In the genomic region with DNA sequence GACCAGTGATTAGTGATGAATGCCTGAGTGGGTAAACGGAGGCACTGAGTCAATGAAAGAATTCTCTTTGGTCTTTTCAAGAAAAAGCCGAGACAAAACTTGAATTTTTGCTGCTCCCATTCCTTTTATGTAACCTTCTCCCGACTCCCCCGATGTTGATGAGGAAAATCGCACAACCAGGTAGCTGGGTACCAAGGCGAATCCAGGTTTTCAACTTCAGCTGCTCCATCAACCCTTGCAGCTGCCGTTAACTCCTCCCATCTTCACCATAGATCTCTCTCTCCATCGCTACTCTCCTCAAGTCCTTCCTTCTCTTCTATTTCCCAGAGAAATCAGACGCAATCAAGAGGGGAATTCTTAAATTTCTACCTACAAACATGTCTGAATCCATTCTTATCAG, we compare ENCODE assay signal across 9 cellular contexts. TPM values are rescaled to one million over a fixed set of nuclear protein-coding genes. Genes with fewer than 3 reads are reported as not detected.
A peak's percentile ranks its signal among the peaks of the same experiment; 100 is the strongest.
DNase-seq lines count a peak whose midpoint lies in the region; ATAC-seq and TF ChIP-seq lines count a peak whose summit lies in the region.
"Had no signal": no experiment of that assay in that cellular context is flagged by ENCODE, and none has a peak within 500 bp of the region (broad histone marks: within the 10 kb centered on the region; RNA-seq: fewer than 3 reads in every experiment).

No MANE protein-coding gene starts in this region.

- H3F3A ChIP-seq in smooth muscle cell (ENCODE audit: low read depth) = no peaks in the 10 kb centered on the region

- peak; percentile 1 for DNase-seq in GM13977 (ENCODE audit: low spot score)
- no peak for DNase-seq in Panc1 (ENCODE audit: low read depth, low spot score)
- DNase-seq in smooth muscle cell (lab: John Stamatoyannopoulos, UW; ENCODE audit: unreplicated experiment) = no peak
- no peak for DNase-seq in NCI-H1436 (lab: John Stamatoyannopoulos, UW)

- H3K36me3 ChIP-seq in Panc1 (ENCODE audit: control insufficient read depth, insufficient read depth, low read length) (no peaks in the 10 kb centered on the region), gastroesophageal sphincter (no peaks in the 10 kb centered on the region), smooth muscle cell (ENCODE audit: low read depth) (no peaks in the 10 kb centered on the region)

- ATAC-seq in Panc1 (no peak), gastroesophageal sphincter (no peak), HG03520 (IDR thresholded peaks at IDR 0.05; ENCODE audit: unreplicated experiment) (no peak), GM18519 (IDR thresholded peaks at IDR 0.05; ENCODE audit: low FRiP score, unreplicated experiment) (no peak)

- CTCF ChIA-PET in Panc1 (lab: Charles Lee) = interaction anchor here (0.6 kb wide), 1 partner anchor 200 kb away, joined by 3 read pairs; no protein-coding TSS in a partner anchor

- H3K4me1 ChIP-seq in Panc1 (ENCODE audit: control insufficient read depth, insufficient read depth, low read length) = peaks cover 3% of the 10 kb centered on the region; the same call in 1 of the 2 replicates
- H3K4me1 ChIP-seq in gastroesophageal sphincter = peaks cover 0 to 27% (median 8%) of the 10 kb centered on the region in 3 donors
- H3K4me1 ChIP-seq in smooth muscle cell (ENCODE audit: low read depth) = peaks cover 29% of the 10 kb centered on the region

- H3K27ac ChIP-seq in Panc1 (ENCODE audit: low read length) (peak overlapping the region; percentile 57), gastroesophageal sphincter (peak overlapping the region in 3 of 4 donors; percentile 35 to 82 (median 80)), smooth muscle cell (ENCODE audit: low read depth) (peak overlapping the region; percentile 3)

- H3K79me2 ChIP-seq in smooth muscle cell (ENCODE audit: low read depth) = no peaks in the 10 kb centered on the region

- peak overlapping the region; percentile 83 for H3K9ac ChIP-seq in smooth muscle cell (ENCODE audit: low read depth)

- no peak for TF ChIP-seq POLR2A in gastroesophageal sphincter (IDR thresholded peaks at IDR 0.05)

- intact Hi-C loops in Panc1 (cut with micrococcal nuclease; ENCODE audit: unreplicated experiment) = loop anchor here (5.0 kb wide), 1 partner anchor 90 kb away; no protein-coding TSS in a partner anchor

- H3K9me3 ChIP-seq in Panc1 (ENCODE audit: control insufficient read depth, insufficient read depth, low read depth, low read length) = no peaks in the 10 kb centered on the region
- no peaks in the 10 kb centered on the region for H3K9me3 ChIP-seq in gastroesophageal sphincter
- H3K9me3 ChIP-seq in smooth muscle cell (replicated peaks; ENCODE audit: low read depth) = no peaks in the 10 kb centered on the region

- POLR2A ChIA-PET in Panc1 (lab: Charles Lee) = interaction anchor here (1.4 kb wide), 1 partner anchor 93 kb away, joined by 3 read pairs; no protein-coding TSS in a partner anchor

- peak overlapping the region; percentile 93 for H3K4me2 ChIP-seq in smooth muscle cell

- TSS peak; percentile 95 for BruUV-seq in Panc1 (replicated peaks; lab: Mats Ljungman, UMichigan)

- H3K4me3 ChIP-seq in Panc1 (ENCODE audit: low read depth in 2 of 2, low read length in 2 of 2) (peak overlapping the region; percentile 56 to 86), gastroesophageal sphincter (peak overlapping the region; percentile 41 to 58), smooth muscle cell (peak overlapping the region; percentile 60)

- no peak for TF ChIP-seq EP300 in gastroesophageal sphincter (IDR thresholded peaks at IDR 0.05)

- peak overlapping the region; percentile 15 for H2AFZ ChIP-seq in smooth muscle cell (ENCODE audit: low read depth)

- 8 to 9% methylated on average over 7 to 9 of the region's 9 CpGs for WGBS in gastroesophageal sphincter (ENCODE audit: low coverage in 1 of 2), 2 donors
- 18% methylated on average over 9 of the region's 9 CpGs for WGBS in smooth muscle cell (ENCODE audit: low lambda C conversion rate)

- H4K20me1 ChIP-seq in smooth muscle cell (ENCODE audit: low read depth) = no peaks in the 10 kb centered on the region

- TF ChIP-seq CTCF in GM13977 (IDR thresholded peaks at IDR 0.05; ENCODE audit: extremely low read depth, insufficient read depth, missing control alignments) (no peak), Panc1 (IDR thresholded peaks at IDR 0.05) (no peak), gastroesophageal sphincter (IDR thresholded peaks at IDR 0.05) (no peak), smooth muscle cell (IDR thresholded peaks at IDR 0.05; ENCODE audit: borderline replicate concordance, insufficient read depth, poor library complexity, severe bottlenecking) (no peak)

- in situ Hi-C loops in GM13977 (cut with MboI; ENCODE audit: low pct_unique_long_range_greater_than_20kb, low sequenced_read_pairs, unreplicated experiment) = no loop called here
- in situ Hi-C loops in Panc1 (cut with HindIII; ENCODE audit: low pct_unique_long_range_greater_than_20kb, low sequenced_read_pairs) = no loop called here

- no peaks in the 10 kb centered on the region for H3K27me3 ChIP-seq in Panc1 (ENCODE audit: control insufficient read depth, insufficient read depth, low read length)
- H3K27me3 ChIP-seq in gastroesophageal sphincter = no peaks in the 10 kb centered on the region
- peaks cover 7% of the 10 kb centered on the region for H3K27me3 ChIP-seq in smooth muscle cell (ENCODE audit: low read depth)

RNA-seq across cellular contexts. Expression of a gene that starts 0.6 kb away (rescaled TPM):
- total RNA-seq in Panc1 (2021; ENCODE audit: unreplicated experiment) = 3.1 TPM
- polyA plus RNA-seq in Panc1 (2012; ENCODE audit: insufficient read length) = 2.3 TPM
- total RNA-seq in gastroesophageal sphincter = 1 to 10 TPM; 4.6 to 10.0 (median 6.6) TPM
- total RNA-seq in smooth muscle cell = 1.4 and 1.8 TPM in 2 replicates
- 0.25 and 2.5 TPM in 2 replicates for polyA plus RNA-seq in smooth muscle cell

RNA-seq across cellular contexts. Expression of a gene that starts 35.6 kb away (rescaled TPM):
- total RNA-seq in Panc1 (2021; ENCODE audit: unreplicated experiment) = not detected
- not detected for polyA plus RNA-seq in Panc1 (2012; ENCODE audit: insufficient read length)
- total RNA-seq in gastroesophageal sphincter = under 1 TPM in 1 of 4 donors, not detected in 3; 0.15 TPM
- total RNA-seq in smooth muscle cell = not detected in 2 replicates
- not detected in 2 replicates for polyA plus RNA-seq in smooth muscle cell
- total RNA-seq: activated naive CD8-positive, alpha-beta T cell treated with anti-CD3 and anti-CD28 coated beads for 36 hours; left lobe of liver had no signal

RNA-seq across cellular contexts. Expression of a gene that starts 40.9 kb away (rescaled TPM):
- total RNA-seq in Panc1 (2021; ENCODE audit: unreplicated experiment) (13.7 TPM), gastroesophageal sphincter (10 to 100 TPM in 3 of 4 donors, 1 to 10 TPM in 1; 2.5 to 34.5 (median 16.8) TPM), smooth muscle cell (266 and 297 TPM in 2 replicates)
- 24.3 TPM for polyA plus RNA-seq in Panc1 (2012; ENCODE audit: insufficient read length)
- polyA plus RNA-seq in smooth muscle cell = 411 and 614 TPM in 2 replicates

RNA-seq across cellular contexts. Expression of a gene that starts 41.4 kb away (rescaled TPM):
- total RNA-seq in Panc1 (2021; ENCODE audit: unreplicated experiment) (not detected), gastroesophageal sphincter (10 to 100 TPM; 44.3 to 52.1 (median 45.6) TPM), smooth muscle cell (1.4 and 7.0 TPM in 2 replicates)
- not detected for polyA plus RNA-seq in Panc1 (2012; ENCODE audit: insufficient read length)
- 5.2 and 7.2 TPM in 2 replicates for polyA plus RNA-seq in smooth muscle cell
- total RNA-seq: activated naive CD8-positive, alpha-beta T cell treated with anti-CD3 and anti-CD28 coated beads for 36 hours had no signal

RNA-seq across cellular contexts. Expression of a gene that starts 47.8 kb away (rescaled TPM):
- 69.0 TPM for total RNA-seq in Panc1 (2021; ENCODE audit: unreplicated experiment)
- polyA plus RNA-seq in Panc1 (2012; ENCODE audit: insufficient read length) = 58.5 TPM
- 10 to 100 TPM; 13.0 to 39.6 (median 17.1) TPM for total RNA-seq in gastroesophageal sphincter
- total RNA-seq in smooth muscle cell = 14.6 and 16.1 TPM in 2 replicates
- 53.3 and 63.1 TPM in 2 replicates for polyA plus RNA-seq in smooth muscle cell

Comparison
In these comparisons a context has a peak if more than half of its experiments do, and no peak if none do; other contexts are left out.
1. H3K27ac ChIP-seq: peak in every context shown above with its lines; median percentile 80 in gastroesophageal sphincter; 57 in Panc1; 3 in smooth muscle cell.